In genomic region chr7:12692479-12693259, GRCh38 we compare ENCODE assay signal across 14 cellular contexts.
"Had no signal": no experiment of that assay in that cellular context is flagged by ENCODE, and none has a peak within 500 bp of the region (broad histone marks: within the 10 kb centered on the region; RNA-seq: fewer than 3 reads in every experiment).

No MANE protein-coding gene starts in this region.

- H3K4me1 ChIP-seq: colonic mucosa, parathyroid adenoma had no signal

- H3K4me3 Mint-ChIP-seq: activated B cell treated with CpG ODN at 0.5 μM for 24 hours; activated naive CD4-positive, alpha-beta T cell treated with anti-CD3 and anti-CD28 coated beads for 36 hours; activated T-helper 1 cell treated with anti-CD3 and anti-CD28 coated beads, Interleukin-12 subunit alpha, Interleukin-12 subunit beta, Interleukin-2, Interleukin-4 antibody, amounts not matched to agents 30 ng/mL and 10 ng/mL and 1 ng/mL, durations not matched to agents 14 hours and 24 hours and 36 hours had no signal

- H3K27ac Mint-ChIP-seq: activated B cell treated with CpG ODN at 0.5 μM for 24 hours; activated naive CD4-positive, alpha-beta T cell treated with anti-CD3 and anti-CD28 coated beads for 36 hours; activated T-helper 1 cell treated with anti-CD3 and anti-CD28 coated beads, Interleukin-12 subunit alpha, Interleukin-12 subunit beta, Interleukin-2, Interleukin-4 antibody, amounts not matched to agents 30 ng/mL and 10 ng/mL and 1 ng/mL, durations not matched to agents 14 hours and 24 hours and 36 hours had no signal

- H3K4me3 ChIP-seq: colonic mucosa, gastroesophageal sphincter, left ventricle myocardium inferior, tibial nerve had no signal

- FAIRE-seq: astrocyte had no signal

- H3K27me3 Mint-ChIP-seq: activated B cell treated with CpG ODN at 0.5 μM for 24 hours had no signal

- H3K27me3 ChIP-seq: colonic mucosa, gastroesophageal sphincter, tibial nerve had no signal

- DNase-seq: activated B cell treated with CpG ODN at 0.5 μM for 24 hours; activated naive CD4-positive, alpha-beta T cell treated with anti-CD3 and anti-CD28 coated beads for 36 hours; colonic mucosa; islet precursor cell; left ventricle myocardium inferior; mesendoderm; SK-N-SH; stimulated activated CD4-positive, alpha-beta T cell treated with anti-CD3 and anti-CD28 coated beads, Interleukin-4, amount 100 ng/mL, for 4 hours; T-helper 1 cell had no signal

- H3K9ac ChIP-seq: parathyroid adenoma, SK-N-SH had no signal

- ATAC-seq: gastroesophageal sphincter had no signal

- H3K36me3 ChIP-seq: colonic mucosa, gastroesophageal sphincter, left ventricle myocardium inferior, tibial nerve had no signal

- H3K9me3 ChIP-seq: colonic mucosa, gastroesophageal sphincter, left ventricle myocardium inferior, SK-N-SH, tibial nerve had no signal

- H3K9me3 Mint-ChIP-seq: activated B cell treated with CpG ODN at 0.5 μM for 24 hours; activated naive CD4-positive, alpha-beta T cell treated with anti-CD3 and anti-CD28 coated beads for 36 hours; activated T-helper 1 cell treated with anti-CD3 and anti-CD28 coated beads, Interleukin-12 subunit alpha, Interleukin-12 subunit beta, Interleukin-2, Interleukin-4 antibody, amounts not matched to agents 30 ng/mL and 10 ng/mL and 1 ng/mL, durations not matched to agents 14 hours and 24 hours and 36 hours had no signal

- H3K27ac ChIP-seq: colonic mucosa, gastroesophageal sphincter, left ventricle myocardium inferior, parathyroid adenoma, tibial nerve had no signal
